In the genomic region with DNA sequence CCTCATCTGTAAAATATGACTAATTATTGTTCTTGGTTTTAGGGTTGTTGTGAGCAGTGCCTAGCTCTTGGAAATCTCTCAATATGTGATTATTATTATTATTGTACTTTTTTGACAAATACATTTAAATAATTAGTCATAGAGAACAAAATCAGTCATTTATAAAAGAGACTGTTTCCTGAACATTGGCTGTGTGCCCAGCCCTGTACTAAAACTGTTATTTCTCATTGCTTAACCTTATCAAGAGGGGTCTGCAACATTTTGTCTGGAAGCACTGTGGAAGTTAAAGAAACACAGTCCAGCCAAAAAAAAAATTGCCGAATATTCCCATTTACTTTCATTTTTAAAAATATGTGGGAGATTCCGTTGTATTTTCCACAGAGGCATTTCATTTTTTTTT, we compare ENCODE assay signal across 16 cellular contexts.
DNase-seq lines count a peak whose midpoint lies in the region; ATAC-seq, FAIRE-seq and TF ChIP-seq lines count a peak whose summit lies in the region.
"Had no signal": no experiment of that assay in that cellular context is flagged by ENCODE, and none has a peak within 500 bp of the region (broad histone marks: within the 10 kb centered on the region; RNA-seq: fewer than 3 reads in every experiment).

No MANE protein-coding gene starts in this region.

- H3K79me2 ChIP-seq in endothelial cell of umbilical vein (ENCODE audit: control insufficient read depth, insufficient read depth, low read length): no peaks in the 10 kb centered on the region
- H3K79me2 ChIP-seq in smooth muscle cell (ENCODE audit: low read depth): no peaks in the 10 kb centered on the region

- no peaks in the 10 kb centered on the region for H3K4me1 ChIP-seq in right cardiac atrium (ENCODE audit: control insufficient read depth, insufficient read depth, low read length)
- no peaks in the 10 kb centered on the region for H3K4me1 ChIP-seq in endothelial cell of umbilical vein (ENCODE audit: control insufficient read depth, extremely low read depth, insufficient read depth, low read length)
- H3K4me1 ChIP-seq in lower lobe of right lung: no peaks in the 10 kb centered on the region
- H3K4me1 ChIP-seq in smooth muscle cell (ENCODE audit: low read depth): no peaks in the 10 kb centered on the region
- H3K4me1 ChIP-seq: HAP-1 had no signal

- H3K27me3 ChIP-seq in right cardiac atrium (ENCODE audit: control insufficient read depth, insufficient read depth) (no peaks in the 10 kb centered on the region), endothelial cell of umbilical vein (ENCODE audit: control insufficient read depth in 2 of 2, insufficient read depth in 2 of 2, low read length in 2 of 2) (no peaks in the 10 kb centered on the region), lower lobe of right lung (ENCODE audit: low read depth) (no peaks in the 10 kb centered on the region), smooth muscle cell (ENCODE audit: low read depth) (no peaks in the 10 kb centered on the region)

- TF ChIP-seq CTCF in endothelial cell of umbilical vein (IDR thresholded peaks at IDR 0.05; ENCODE audit: extremely low read depth in 1 of 2, insufficient read depth in 1 of 2, low read depth in 1 of 2, low read length in 2 of 2) (no peak), lower lobe of right lung (IDR thresholded peaks at IDR 0.05) (no peak), smooth muscle cell (IDR thresholded peaks at IDR 0.05; ENCODE audit: borderline replicate concordance, insufficient read depth, poor library complexity, severe bottlenecking) (no peak)

- TF ChIP-seq POLR2A in endothelial cell of umbilical vein (IDR thresholded peaks at IDR 0.05; ENCODE audit: low read depth, low read length): no peak

- no peak for FAIRE-seq in endothelial cell of umbilical vein (lab: Jason Lieb, UNC)
- FAIRE-seq: GM18507 had no signal

- H2AFZ ChIP-seq in endothelial cell of umbilical vein (ENCODE audit: low read depth, low read length) (peak overlapping the region; percentile 53), smooth muscle cell (ENCODE audit: low read depth) (no peak overlapping the region)

- H4K20me1 ChIP-seq in endothelial cell of umbilical vein (replicated peaks; ENCODE audit: control insufficient read depth, extremely low read depth, insufficient read depth, low read length) (no peaks in the 10 kb centered on the region), smooth muscle cell (ENCODE audit: low read depth) (no peaks in the 10 kb centered on the region)

- 35% methylated on average over 2 of the region's 2 CpGs for WGBS in right cardiac atrium
- WGBS in smooth muscle cell (ENCODE audit: low lambda C conversion rate): 97% methylated on average over 2 of the region's 2 CpGs

- dilution Hi-C loops in endothelial cell of umbilical vein (cut with MboI; ENCODE audit: extremely low pct_ligation_motif_present, low sequenced_read_pairs): no loop called here

- H3K4me2 ChIP-seq in endothelial cell of umbilical vein (ENCODE audit: insufficient read depth, low read length) (peak overlapping the region; percentile 55), smooth muscle cell (no peak overlapping the region)

- CTCF ChIA-PET in endothelial cell of umbilical vein (lab: Charles Lee): no interaction called here

- no peaks in the 10 kb centered on the region for H3K9me1 ChIP-seq in endothelial cell of umbilical vein (replicated peaks; ENCODE audit: control insufficient read depth, extremely low read depth, insufficient read depth, low read length)

- intact Hi-C loops in right cardiac atrium (cut with DNase I): no loop called here
- intact Hi-C loops in Right ventricle myocardium inferior (cut with DNase I): no loop called here
- intact Hi-C loops in endothelial cell of umbilical vein (cut with micrococcal nuclease): no loop called here
- intact Hi-C loops in lower lobe of right lung (cut with DNase I): no loop called here

- H3K36me3 ChIP-seq in endothelial cell of umbilical vein (ENCODE audit: control insufficient read depth in 2 of 2, extremely low read depth in 1 of 2, insufficient read depth in 2 of 2, low read length in 2 of 2): no peaks in the 10 kb centered on the region
- H3K36me3 ChIP-seq in lower lobe of right lung: no peaks in the 10 kb centered on the region
- H3K36me3 ChIP-seq in smooth muscle cell (ENCODE audit: low read depth): no peaks in the 10 kb centered on the region
- H3K36me3 ChIP-seq: HAP-1 had no signal

- ATAC-seq in right cardiac atrium (no peak), Right ventricle myocardium inferior (no peak), lower lobe of right lung (no peak), HG03159 (IDR thresholded peaks at IDR 0.05; ENCODE audit: unreplicated experiment) (no peak), GM21576 (IDR thresholded peaks at IDR 0.05; ENCODE audit: unreplicated experiment) (no peak)

- peak overlapping the region; percentile 29 for H3K4me3 ChIP-seq in right cardiac atrium (ENCODE audit: low read length)
- peak overlapping the region in 1 of 3 experiments; percentile 32 for H3K4me3 ChIP-seq in endothelial cell of umbilical vein (replicated peaks in 1 of 3; ENCODE audit: insufficient read depth in 1 of 3, low read depth in 1 of 3, low read length in 3 of 3)
- H3K4me3 ChIP-seq in lower lobe of right lung: peak overlapping the region; percentile 4
- H3K4me3 ChIP-seq in smooth muscle cell: no peak overlapping the region
- H3K4me3 ChIP-seq: HAP-1 had no signal

- H3K9me3 ChIP-seq in right cardiac atrium (ENCODE audit: control insufficient read depth, low read length) (no peaks in the 10 kb centered on the region), endothelial cell of umbilical vein (replicated peaks; ENCODE audit: control insufficient read depth, insufficient read depth, low read length) (no peaks in the 10 kb centered on the region), lower lobe of right lung (no peaks in the 10 kb centered on the region), smooth muscle cell (replicated peaks; ENCODE audit: low read depth) (no peaks in the 10 kb centered on the region)
- H3K9me3 ChIP-seq: HAP-1 had no signal

- H3K9ac ChIP-seq in endothelial cell of umbilical vein (replicated peaks; ENCODE audit: extremely low read depth, insufficient read depth, low read length): no peak overlapping the region
- H3K9ac ChIP-seq in smooth muscle cell (ENCODE audit: low read depth): no peak overlapping the region

- BruUV-seq in endothelial cell of umbilical vein (replicated peaks; lab: Mats Ljungman, UMichigan): no TSS peak

- POLR2A ChIA-PET in endothelial cell of umbilical vein (lab: Charles Lee): no interaction called here

- DNase-seq in right cardiac atrium: no peak
- no peak for DNase-seq in Right ventricle myocardium inferior (ENCODE audit: missing footprints)
- peak; percentile 66 for DNase-seq in endothelial cell of umbilical vein (ENCODE audit: low read depth, low spot score)
- DNase-seq in lower lobe of right lung: no peak
- DNase-seq in smooth muscle cell (lab: John Stamatoyannopoulos, UW; ENCODE audit: unreplicated experiment): no peak
- DNase-seq in NCI-H526 treated with DMSO at 0.1 percent for 48 hours (lab: John Stamatoyannopoulos, UW): no peak
- DNase-seq: 8988T, C1 segment of cervical spinal cord, NCI-H1417, NCI-H2029, NCI-H2171 treated with DMSO at 0.1 percent for 48 hours, NCI-H510A treated with DMSO at 0.1 percent for 48 hours had no signal

- H3F3A ChIP-seq in smooth muscle cell (ENCODE audit: low read depth): no peaks in the 10 kb centered on the region

- H3K27ac ChIP-seq in right cardiac atrium (ENCODE audit: low read length) (no peak overlapping the region), endothelial cell of umbilical vein (ENCODE audit: insufficient read depth, low read depth, low read length) (no peak overlapping the region), lower lobe of right lung (no peak overlapping the region), smooth muscle cell (ENCODE audit: low read depth) (no peak overlapping the region)

TF ChIP-seq in endothelial cell of umbilical vein, 7 proteins besides CTCF, POLR2A, EP300 and RAD21:
- TF ChIP-seq FOS (IDR thresholded peaks at IDR 0.05; ENCODE audit: borderline replicate concordance, insufficient read depth, low read length): no peak
- TF ChIP-seq GATA2 (IDR thresholded peaks at IDR 0.05; ENCODE audit: insufficient read depth, insufficient read length, low read depth, low read length): no peak
- no peak for TF ChIP-seq EZH2 (IDR thresholded peaks at IDR 0.05; ENCODE audit: borderline replicate concordance, low read depth, low read length, severe bottlenecking)
- no peak for TF ChIP-seq JUN (IDR thresholded peaks at IDR 0.05; ENCODE audit: borderline replicate concordance, insufficient read depth, insufficient read length, low read depth)
